Comparison of ENCODE assay signal across 14 cellular contexts in genomic region chr11:68525930-68526329, GRCh38.
A peak's percentile ranks its signal among the peaks of the same experiment; 100 is the strongest.
DNase-seq lines count a peak whose midpoint lies in the region; ATAC-seq and TF ChIP-seq lines count a peak whose summit lies in the region.
"Had no signal": no experiment of that assay in that cellular context is flagged by ENCODE, and none has a peak within 500 bp of the region (broad histone marks: within the 10 kb centered on the region; RNA-seq: fewer than 3 reads in every experiment).

No MANE protein-coding gene starts in this region.

- peak overlapping the region; percentile 11; the same call in 1 of the 2 replicates for H3K4me2 ChIP-seq in HCT116 (ENCODE audit: low read length)
- H3K4me2 ChIP-seq in trophoblast cell (ENCODE audit: low read length), result no peak overlapping the region
- H3K4me2 ChIP-seq: BLaER1 treated with 17β-estradiol and CSF1 and Interleukin-3, amounts not matched to agents 10 nM and 100 nM had no signal

- no peak overlapping the region for H4K8ac ChIP-seq in trophoblast cell (ENCODE audit: low read depth, low read length)

- no peak overlapping the region for H2BK5ac ChIP-seq in trophoblast cell (ENCODE audit: low read depth, low read length, poor library complexity)

- no peak overlapping the region for H3K9ac ChIP-seq in HCT116 (ENCODE audit: low read length)
- H3K9ac ChIP-seq in trophoblast cell (ENCODE audit: low read length), result no peak overlapping the region
- H3K9ac ChIP-seq: BLaER1 treated with 17β-estradiol and CSF1 and Interleukin-3, amounts not matched to agents 10 nM and 100 nM had no signal

- H3K9me3 ChIP-seq in HCT116 (ENCODE audit: control insufficient read depth in 1 of 2, insufficient read depth in 1 of 2, low read depth in 1 of 2, low read length in 2 of 2) (no peaks in the 10 kb centered on the region), RWPE2 (ENCODE audit: severe bottlenecking) (no peaks in the 10 kb centered on the region), trophoblast cell (ENCODE audit: insufficient read depth, low read depth, low read length) (no peaks in the 10 kb centered on the region)
- H3K9me3 ChIP-seq: BLaER1 treated with 17β-estradiol and CSF1 and Interleukin-3, amounts not matched to agents 10 nM and 100 nM; upper lobe of right lung had no signal

- peaks cover 99% of the 10 kb centered on the region for H3K79me2 ChIP-seq in HCT116 (ENCODE audit: insufficient read depth, low read length)
- peaks cover 2% of the 10 kb centered on the region for H3K79me2 ChIP-seq in trophoblast cell (ENCODE audit: control insufficient read depth, insufficient read depth, low read length, poor library complexity)

- no peak for TF ChIP-seq POLR2A in HCT116 (IDR thresholded peaks at IDR 0.05; ENCODE audit: borderline replicate concordance, extremely low read depth, insufficient read depth, insufficient read length)

- no peak overlapping the region for H2BK120ac ChIP-seq in trophoblast cell (ENCODE audit: insufficient read depth, low read length, poor library complexity)

- no peak overlapping the region for H4K12ac ChIP-seq in trophoblast cell (ENCODE audit: low read depth, low read length)

- POLR2A ChIA-PET in HCT116 (lab: Charles Lee), result no interaction called here

- peaks cover 10% of the 10 kb centered on the region; the same call in 1 of the 2 replicates for H4K20me1 ChIP-seq in HCT116 (ENCODE audit: insufficient read depth)

- H3K18ac ChIP-seq in trophoblast cell (ENCODE audit: low read length), result no peak overlapping the region

- H4K91ac ChIP-seq in trophoblast cell (ENCODE audit: low read depth, low read length), result no peak overlapping the region

- no peak overlapping the region for H2AK5ac ChIP-seq in trophoblast cell (ENCODE audit: low read length)

- RAD21 ChIA-PET in HCT116 (lab: Charles Lee; ENCODE audit: low non-redundant PET in 1 of 2, low total read pairs in 2 of 2, uncharacterized antibody in 2 of 2, unreplicated experiment in 2 of 2), result no interaction called here

- H3K9me2 ChIP-seq in HCT116 (ENCODE audit: insufficient read depth), result no peaks in the 10 kb centered on the region

- no peak for TF ChIP-seq RAD21 in HCT116 (IDR thresholded peaks at IDR 0.05; ENCODE audit: low read depth)

- H3K14ac ChIP-seq in trophoblast cell (ENCODE audit: low read length), result no peak overlapping the region

- no peaks in the 10 kb centered on the region for H3K79me1 ChIP-seq in trophoblast cell (ENCODE audit: low read length)

- H3K36me3 ChIP-seq in HCT116 (ENCODE audit: control insufficient read depth in 1 of 2, insufficient read depth in 2 of 2, low read length in 2 of 2) (peaks cover 24 to 51% of the 10 kb centered on the region in 2 experiments; a peak in 3 of 4 replicates), RWPE2 (ENCODE audit: low read depth) (peaks cover 80% of the 10 kb centered on the region), trophoblast cell (ENCODE audit: control insufficient read depth in 1 of 2, insufficient read depth in 2 of 2, low read length in 2 of 2) (peaks cover 17 to 32% of the 10 kb centered on the region in 2 experiments)

- CTCF ChIA-PET in HCT116 (lab: Charles Lee), result no interaction called here

- no peak for TF ChIP-seq CTCF in HCT116 (IDR thresholded peaks at IDR 0.05 in 2 of 3, conservative IDR thresholded peaks at IDR 0.05 in 1 of 3; ENCODE audit: borderline replicate concordance in 1 of 3, insufficient read depth in 1 of 3, low read depth in 2 of 3, low read length in 2 of 3)
- TF ChIP-seq CTCF in RWPE2 (IDR thresholded peaks at IDR 0.05; ENCODE audit: poor library complexity, severe bottlenecking), result no peak
- TF ChIP-seq CTCF in fibroblast of mammary gland (conservative IDR thresholded peaks at IDR 0.05; ENCODE audit: control insufficient read depth, insufficient read depth, low read depth, low read length), result no peak

- no peak overlapping the region for H2AFZ ChIP-seq in HCT116 (ENCODE audit: low read depth, low read length, poor library complexity, severe bottlenecking)
- no peak overlapping the region for H2AFZ ChIP-seq in trophoblast cell (ENCODE audit: insufficient read depth, low read length, poor library complexity)

- no peak overlapping the region for H3K23ac ChIP-seq in trophoblast cell (ENCODE audit: low read length)

- no peak overlapping the region for H3K4ac ChIP-seq in trophoblast cell (ENCODE audit: low read depth, low read length)

- H2BK12ac ChIP-seq in trophoblast cell (ENCODE audit: low read length), result no peak overlapping the region

- ATAC-seq in HCT116, result no peak
- peak; percentile 83 for ATAC-seq in RWPE2 (ENCODE audit: low read depth)
- ATAC-seq: upper lobe of right lung had no signal

- H3K27ac ChIP-seq in HCT116 (ENCODE audit: low read depth, low read length) (no peak overlapping the region), RWPE2 (ENCODE audit: poor library complexity, severe bottlenecking) (peak overlapping the region; percentile 20), trophoblast cell (ENCODE audit: low read depth, low read length) (no peak overlapping the region)
- H3K27ac ChIP-seq: BLaER1 treated with 17β-estradiol and CSF1 and Interleukin-3, amounts not matched to agents 10 nM and 100 nM; coronary artery; upper lobe of right lung had no signal

- WGBS in trophoblast cell (ENCODE audit: extremely low coverage, insufficient coverage, insufficient read length), result no CpG with 5 or more reads among the region's 4 CpGs

- H3K27me3 ChIP-seq in HCT116 (ENCODE audit: insufficient read depth, low read length), result no peaks in the 10 kb centered on the region
- no peaks in the 10 kb centered on the region for H3K27me3 ChIP-seq in RWPE2 (ENCODE audit: insufficient read depth, poor library complexity, severe bottlenecking)
- no peaks in the 10 kb centered on the region for H3K27me3 ChIP-seq in trophoblast cell (ENCODE audit: insufficient read depth, low read length)
- H3K27me3 ChIP-seq: BLaER1 treated with 17β-estradiol and CSF1 and Interleukin-3, amounts not matched to agents 10 nM and 100 nM; upper lobe of right lung had no signal

- no TSS peak for BruUV-seq in HCT116 (replicated peaks; lab: Mats Ljungman, UMichigan)

- DNase-seq in HCT116 (ENCODE audit: low read depth, low spot score) (no peak), RWPE2 (ENCODE audit: low spot score) (no peak), fibroblast of mammary gland (ENCODE audit: low read depth) (peak; percentile 38), trophoblast cell (peak; percentile 18 to 66), NCI-H748 treated with DMSO at 0.1 percent for 48 hours (lab: John Stamatoyannopoulos, UW) (no peak), NCI-H69 (lab: John Stamatoyannopoulos, UW) (no peak), NCI-H146 treated with DMSO at 0.1 percent for 48 hours (lab: John Stamatoyannopoulos, UW; ENCODE audit: unreplicated experiment) (no peak), NOMO-1 treated with DMSO at 0.1 percent for 48 hours (lab: John Stamatoyannopoulos, UW; ENCODE audit: unreplicated experiment) (no peak)
- DNase-seq: activated B cell treated with CpG ODN at 0.5 μM for 24 hours, DMS79, NCI-H1048, upper lobe of right lung had no signal

- H3K4me3 ChIP-seq in HCT116 (replicated peaks in 1 of 2; ENCODE audit: low read depth in 1 of 2, low read length in 2 of 2) (no peak overlapping the region), RWPE2 (ENCODE audit: severe bottlenecking) (no peak overlapping the region), fibroblast of mammary gland (ENCODE audit: control insufficient read depth, low read depth, low read length) (no peak overlapping the region), trophoblast cell (ENCODE audit: low read depth, low read length) (no peak overlapping the region)
- H3K4me3 ChIP-seq: BLaER1 treated with 17β-estradiol and CSF1 and Interleukin-3, amounts not matched to agents 10 nM and 100 nM; coronary artery; upper lobe of right lung had no signal

- H3K4me1 ChIP-seq in HCT116 (ENCODE audit: control insufficient read depth in 1 of 2, insufficient read depth in 2 of 2, low read length in 2 of 2), result peaks cover 2 to 11% of the 10 kb centered on the region in 2 experiments; a peak in 2 of 4 replicates
- H3K4me1 ChIP-seq in RWPE2 (ENCODE audit: insufficient read depth, poor library complexity, severe bottlenecking), result peaks cover 11% of the 10 kb centered on the region
- H3K4me1 ChIP-seq in trophoblast cell (ENCODE audit: control insufficient read depth in 1 of 2, insufficient read depth in 2 of 2, low read length in 2 of 2), result peaks cover 0 to 8% of the 10 kb centered on the region in 2 experiments

- intact Hi-C loops in HCT116 (cut with micrococcal nuclease), result no loop called here

TF ChIP-seq in HCT116, 20 proteins besides CTCF, POLR2A, EP300 and RAD21 (continues in another document):
- no peak for TF ChIP-seq SRF (IDR thresholded peaks at IDR 0.05; ENCODE audit: low read depth)
- TF ChIP-seq EGR1 (IDR thresholded peaks at IDR 0.05; ENCODE audit: low read depth), result no peak
- TF ChIP-seq EZH2 (IDR thresholded peaks at IDR 0.05), result no peak
- TF ChIP-seq POLR2AphosphoS5 (IDR thresholded peaks at IDR 0.05; ENCODE audit: low read depth, low read length), result no peak
- no peak for TF ChIP-seq TCF7L2 (IDR thresholded peaks at IDR 0.05; ENCODE audit: borderline replicate concordance, extremely low read depth, insufficient read depth, insufficient read length)
- no peak for TF ChIP-seq JUND (IDR thresholded peaks at IDR 0.05)
- no peak for TF ChIP-seq SIN3A (IDR thresholded peaks at IDR 0.05; ENCODE audit: low read depth)
- no peak for TF ChIP-seq ZFX (IDR thresholded peaks at IDR 0.05)
- no peak for TF ChIP-seq REST (IDR thresholded peaks at IDR 0.05; ENCODE audit: low read depth)

Comparison
In these comparisons a context has a peak if more than half of its experiments do, and no peak if none do; other contexts are left out.
1. DNase-seq: peak in fibroblast of mammary gland (single experiment) and trophoblast cell (2 of 2); none in HCT116 (single experiment), RWPE2 (single experiment), NCI-H748 treated with DMSO at 0.1 percent for 48 hours (single experiment), NCI-H69 (single experiment), NCI-H146 treated with DMSO at 0.1 percent for 48 hours (single experiment) and NOMO-1 treated with DMSO at 0.1 percent for 48 hours (single experiment).